15 cellular contexts compared by ENCODE assay signal in the genomic region with DNA sequence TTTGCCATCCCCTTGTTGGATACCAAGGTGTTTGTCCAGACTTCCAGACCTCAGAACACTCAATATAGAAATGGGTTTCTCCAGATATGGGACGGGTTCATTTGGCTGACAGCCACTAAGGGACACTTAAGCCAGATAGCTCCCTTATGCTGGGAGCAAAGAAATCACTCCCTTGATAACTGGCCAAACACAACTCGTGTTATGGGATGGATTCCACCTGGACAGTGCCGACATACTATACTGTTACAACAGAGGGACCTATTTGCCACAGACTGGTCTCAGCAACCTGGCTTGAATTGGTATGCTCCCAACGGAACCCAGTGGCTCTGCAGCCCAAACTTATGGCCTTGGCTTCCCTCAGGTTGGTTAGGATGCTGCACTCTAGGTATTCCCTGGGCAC.
DNase-seq lines count a peak whose midpoint lies in the region; ATAC-seq and TF ChIP-seq lines count a peak whose summit lies in the region.
"Had no signal": no experiment of that assay in that cellular context is flagged by ENCODE, and none has a peak within 500 bp of the region (broad histone marks: within the 10 kb centered on the region; RNA-seq: fewer than 3 reads in every experiment).

No MANE protein-coding gene starts in this region.

- H3K27me3 Mint-ChIP-seq in T-helper 17 cell, result peaks cover 15% of the 10 kb centered on the region

- 15 to 45% (median 32%) methylated on average over 4 of the region's 4 CpGs for WGBS in psoas muscle, 3 donors
- WGBS in testis, 2 donors, result 79 to 88% methylated on average over 2 to 4 of the region's 4 CpGs

- H3K27ac ChIP-seq in ascending aorta, result peak overlapping the region; percentile 2 to 32
- H3K27ac ChIP-seq in cardiac muscle cell, result peak overlapping the region; percentile 96
- H3K27ac ChIP-seq in right atrium auricular region, result peak overlapping the region; percentile 27 to 93
- peak overlapping the region; percentile 71 for H3K27ac ChIP-seq in psoas muscle
- H3K27ac ChIP-seq in caudate nucleus (ENCODE audit: low read depth, low read length), result no peak overlapping the region
- H3K27ac ChIP-seq in testis, result no peak overlapping the region
- H3K27ac ChIP-seq: BLaER1 treated with 17β-estradiol and CSF1 and Interleukin-3, amounts not matched to agents 10 nM and 100 nM; HL-60 had no signal

- H3K4me1 Mint-ChIP-seq in T-helper 17 cell, result peaks cover 11% of the 10 kb centered on the region

- intact Hi-C loops in ascending aorta (cut with DNase I) (no loop called here), psoas muscle (cut with DNase I) (loop anchor here in 1 of 2 donors (5.0 kb wide), 2 partner anchors 37 to 67 kb away; no protein-coding TSS in a partner anchor), testis (cut with DNase I; ENCODE audit: low total_unique reads) (no loop called here)

- H3K27ac Mint-ChIP-seq in T-helper 17 cell, result no peak overlapping the region
- H3K27ac Mint-ChIP-seq: CD4-positive, CD25-positive, alpha-beta regulatory T cell; HFFc6 had no signal

- H3K9me3 ChIP-seq in ascending aorta, result no peaks in the 10 kb centered on the region
- no peaks in the 10 kb centered on the region for H3K9me3 ChIP-seq in cardiac muscle cell (ENCODE audit: low read depth)
- no peaks in the 10 kb centered on the region for H3K9me3 ChIP-seq in right atrium auricular region
- no peaks in the 10 kb centered on the region for H3K9me3 ChIP-seq in psoas muscle
- H3K9me3 ChIP-seq in testis, result no peaks in the 10 kb centered on the region
- H3K9me3 ChIP-seq in T-helper 17 cell (ENCODE audit: control insufficient read depth, low read length, poor library complexity, severe bottlenecking), result no peaks in the 10 kb centered on the region

- ATAC-seq in psoas muscle, result peak; percentile 63 to 76 (median 68)
- no peak for ATAC-seq in T-helper 17 cell

- no peak overlapping the region for H3K4me3 Mint-ChIP-seq in T-helper 17 cell
- H3K4me3 Mint-ChIP-seq: CD4-positive, CD25-positive, alpha-beta regulatory T cell; HFFc6 had no signal

- no peak for TF ChIP-seq POLR2A in testis (IDR thresholded peaks at IDR 0.05)

- no peak for TF ChIP-seq CTCF in ascending aorta (IDR thresholded peaks at IDR 0.05)
- TF ChIP-seq CTCF in cardiac muscle cell (IDR thresholded peaks at IDR 0.05; ENCODE audit: low read depth, low read length), result no peak
- no peak for TF ChIP-seq CTCF in right atrium auricular region (IDR thresholded peaks at IDR 0.05)
- no peak for TF ChIP-seq CTCF in psoas muscle (IDR thresholded peaks at IDR 0.05)
- TF ChIP-seq CTCF in testis (IDR thresholded peaks at IDR 0.05), result no peak

- no peak for DNase-seq in ascending aorta (ENCODE audit: low spot score in 2 of 2)
- peak in 1 of 2 donors; percentile 49 for DNase-seq in cardiac muscle cell (ENCODE audit: low read depth in 1 of 2, low spot score in 1 of 2)
- DNase-seq in right atrium auricular region (ENCODE audit: low spot score), result no peak
- no peak for DNase-seq in psoas muscle
- no peak for DNase-seq in NCI-H345 treated with DMSO at 0.1 percent for 48 hours (lab: John Stamatoyannopoulos, UW; ENCODE audit: unreplicated experiment)
- no peak for DNase-seq in caudate nucleus (lab: John Stamatoyannopoulos, UW)
- DNase-seq in testis, result no peak
- DNase-seq in T-helper 17 cell, result no peak
- DNase-seq: 8988T; AML-193; CD4-positive, CD25-positive, alpha-beta regulatory T cell; HCEC 1CT had no signal

- peaks cover 3% of the 10 kb centered on the region for H3K36me3 Mint-ChIP-seq in T-helper 17 cell (ENCODE audit: low read depth)
- H3K36me3 Mint-ChIP-seq: CD4-positive, CD25-positive, alpha-beta regulatory T cell had no signal

- H3K4me1 ChIP-seq in ascending aorta (peaks cover 0 to 9% of the 10 kb centered on the region in 2 donors), cardiac muscle cell (ENCODE audit: low read depth) (peaks cover 72% of the 10 kb centered on the region), right atrium auricular region (peaks cover 0 to 19% of the 10 kb centered on the region in 2 donors), psoas muscle (peaks cover 33% of the 10 kb centered on the region), testis (no peaks in the 10 kb centered on the region)

- no peak overlapping the region for H3K4me3 ChIP-seq in ascending aorta
- H3K4me3 ChIP-seq in cardiac muscle cell, result no peak overlapping the region
- no peak overlapping the region for H3K4me3 ChIP-seq in right atrium auricular region
- no peak overlapping the region for H3K4me3 ChIP-seq in psoas muscle
- no peak overlapping the region for H3K4me3 ChIP-seq in testis
- H3K4me3 ChIP-seq: BLaER1 treated with 17β-estradiol and CSF1 and Interleukin-3, amounts not matched to agents 10 nM and 100 nM had no signal

- H3K36me3 ChIP-seq in ascending aorta (no peaks in the 10 kb centered on the region), cardiac muscle cell (no peaks in the 10 kb centered on the region), right atrium auricular region (no peaks in the 10 kb centered on the region), psoas muscle (ENCODE audit: insufficient read depth in 1 of 2, low read depth in 1 of 2) (no peaks in the 10 kb centered on the region), testis (ENCODE audit: low read depth, missing control alignments) (no peaks in the 10 kb centered on the region)
- H3K36me3 ChIP-seq: BLaER1 treated with 17β-estradiol and CSF1 and Interleukin-3, amounts not matched to agents 10 nM and 100 nM had no signal

- H3K27me3 ChIP-seq in ascending aorta, result no peaks in the 10 kb centered on the region
- no peaks in the 10 kb centered on the region for H3K27me3 ChIP-seq in cardiac muscle cell
- H3K27me3 ChIP-seq in right atrium auricular region, result no peaks in the 10 kb centered on the region
- no peaks in the 10 kb centered on the region for H3K27me3 ChIP-seq in psoas muscle (ENCODE audit: insufficient read depth in 3 of 3, low read length in 2 of 3)
- H3K27me3 ChIP-seq in testis, result no peaks in the 10 kb centered on the region
- H3K27me3 ChIP-seq: BLaER1 treated with 17β-estradiol and CSF1 and Interleukin-3, amounts not matched to agents 10 nM and 100 nM had no signal

Comparison
In these comparisons a context has a peak if more than half of its experiments do, and no peak if none do; other contexts are left out.
1. H3K27ac ChIP-seq: peak in ascending aorta (2 of 2), cardiac muscle cell (single experiment), right atrium auricular region (2 of 2) and psoas muscle (single experiment); none in caudate nucleus (single experiment) and testis (0 of 2).